8 cellular contexts compared by ENCODE assay signal in the genomic region with DNA sequence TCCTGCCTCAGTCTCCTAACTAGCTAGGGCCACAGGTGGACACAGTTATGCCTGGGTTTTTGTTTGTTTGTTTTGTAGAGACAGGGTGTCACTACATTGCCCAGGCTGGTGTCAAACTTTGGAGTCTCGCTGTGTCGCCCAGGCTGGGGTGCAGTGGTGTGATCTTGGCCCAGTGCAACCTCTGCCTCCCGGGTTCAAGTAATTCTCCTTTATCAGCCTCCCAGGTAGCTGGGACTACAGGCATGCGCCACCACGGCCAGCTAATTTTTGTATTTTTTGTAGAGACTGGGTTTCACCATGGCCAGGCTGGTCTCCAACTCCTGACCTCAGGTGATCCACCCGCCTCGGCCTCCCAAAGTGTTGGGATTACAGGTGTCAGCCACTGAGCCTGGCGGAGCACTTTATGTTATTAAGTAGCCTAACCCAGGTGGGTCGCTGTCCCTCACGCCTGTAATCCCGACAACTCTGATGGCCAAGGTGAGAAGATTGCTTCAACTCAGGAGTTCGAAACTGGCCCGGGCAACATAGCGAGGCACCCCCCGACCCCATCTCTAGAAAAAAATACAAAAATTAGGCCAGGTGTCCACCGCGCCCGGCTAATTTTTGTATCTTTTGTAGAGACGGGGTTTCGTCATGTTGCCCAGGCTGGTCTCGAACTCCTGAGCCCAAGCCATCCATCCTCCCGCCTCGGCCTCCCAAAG.
DNase-seq lines count a peak whose midpoint lies in the region; ATAC-seq, FAIRE-seq and TF ChIP-seq lines count a peak whose summit lies in the region.
"Not testable (repeated sequence)": the region's sequence is repeated elsewhere in the genome, so short reads cannot be mapped to it uniquely, and the experiment has no call there.

No MANE protein-coding gene starts in this region.

- ATAC-seq in IMR-90 (ENCODE audit: low read depth); T-helper 17 cell; pancreas: not testable (repeated sequence)

- not testable (repeated sequence) for TF ChIP-seq RAD21 in IMR-90 (IDR thresholded peaks at IDR 0.05; ENCODE audit: low read length)

- H3K14ac ChIP-seq in IMR-90 (replicated peaks; ENCODE audit: low read depth, low read length) = 0 out of 2 replicates have a peak overlapping the region, but pooled peaks have one; percentile 15

- H3K27me3 ChIP-seq in IMR-90 (ENCODE audit: control insufficient read depth, insufficient read depth, low read length); adipocyte (replicated peaks; ENCODE audit: control insufficient read depth, insufficient read depth, low read length); keratinocyte (ENCODE audit: control insufficient read depth, extremely low read depth, insufficient read depth, low read length); pancreas; tibial artery: not testable (repeated sequence)

- not testable (repeated sequence) for H3K4me1 Mint-ChIP-seq in T-helper 17 cell

- H2BK15ac ChIP-seq in IMR-90 (ENCODE audit: low read depth, low read length) = not testable (repeated sequence)

- POLR2A ChIA-PET in IMR-90 (lab: Charles Lee; ENCODE audit: unreplicated experiment) = not testable (repeated sequence)

- H4K8ac ChIP-seq in IMR-90 (ENCODE audit: low read depth in 2 of 2, low read length in 2 of 2) = peak overlapping the region in 1 of 2 experiments; percentile 56; a peak in 1 of 4 replicates

- H3K27ac ChIP-seq in C4-2B (peak overlapping the region; percentile 78), keratinocyte (ENCODE audit: control insufficient read depth, insufficient read depth, low read length) (peak overlapping the region; percentile 83), tibial artery (peak overlapping the region; percentile 88 to 89)
- H3K27ac ChIP-seq in IMR-90 (ENCODE audit: insufficient read depth, low read length); pancreas: not testable (repeated sequence)

- peak overlapping the region; percentile 31 for H3K4me3 Mint-ChIP-seq in T-helper 17 cell

- not testable (repeated sequence) for BruUV-seq in IMR-90 (replicated peaks; lab: Mats Ljungman, UMichigan)

- H2BK5ac ChIP-seq in IMR-90 (ENCODE audit: low read depth, low read length, poor library complexity, severe bottlenecking) = not testable (repeated sequence)

- not testable (repeated sequence) for H3K56ac ChIP-seq in IMR-90 (ENCODE audit: extremely low read depth, insufficient read depth, low read length)

- not testable (repeated sequence) for H3K36me3 Mint-ChIP-seq in T-helper 17 cell (ENCODE audit: low read depth)

- 0 out of 2 replicates have a peak overlapping the region, but pooled peaks have one; percentile 35 for H2AK5ac ChIP-seq in IMR-90 (ENCODE audit: low read depth, low read length)

- H3K9ac ChIP-seq in IMR-90 (ENCODE audit: low read depth, low read length) = not testable (repeated sequence)
- H3K9ac ChIP-seq in adipocyte (ENCODE audit: low read length) = peak overlapping the region; percentile 86
- H3K9ac ChIP-seq in keratinocyte (ENCODE audit: control insufficient read depth, extremely low read depth, insufficient read depth, low read length) = peak overlapping the region; percentile 83

- H3K9me3 ChIP-seq in IMR-90 (ENCODE audit: control insufficient read depth, insufficient read depth, low read length); T-helper 17 cell (ENCODE audit: control insufficient read depth, low read length, poor library complexity, severe bottlenecking); adipocyte (ENCODE audit: control insufficient read depth, low read length); keratinocyte (ENCODE audit: control insufficient read depth, low read depth, low read length); pancreas; tibial artery: not testable (repeated sequence)

- not testable (repeated sequence) for H3K4me1 ChIP-seq in IMR-90 (ENCODE audit: control insufficient read depth, insufficient read depth, low read length); adipocyte (ENCODE audit: control insufficient read depth, insufficient read depth, low read length); keratinocyte (ENCODE audit: control insufficient read depth, extremely low read depth, insufficient read depth, low read length); pancreas; tibial artery

- dilution Hi-C loops in IMR-90 (cut with HindIII; ENCODE audit: low sequenced_read_pairs, unreplicated experiment); keratinocyte (cut with MboI; ENCODE audit: extremely low pct_ligation_motif_present, low sequenced_read_pairs): not testable (repeated sequence)

- not testable (repeated sequence) for H2AFZ ChIP-seq in IMR-90 (replicated peaks; ENCODE audit: low read length, poor library complexity); keratinocyte (ENCODE audit: control insufficient read depth, low read length)

- not testable (repeated sequence) for H3K23ac ChIP-seq in IMR-90 (ENCODE audit: low read depth, low read length)

- H3K79me1 ChIP-seq in IMR-90 (ENCODE audit: low read depth in 1 of 2, low read length in 2 of 2) = not testable (repeated sequence)

- no CpG with 5 or more reads among the region's 23 CpGs for WGBS in IMR-90 (ENCODE audit: extremely low coverage in 2 of 2, insufficient read length in 1 of 2), 2 experiments
- WGBS in pancreas, 2 donors = 75 to 83% methylated on average over 20 to 21 of the region's 23 CpGs

- H3K18ac ChIP-seq in IMR-90 (ENCODE audit: low read depth, low read length) = not testable (repeated sequence)

- H4K5ac ChIP-seq in IMR-90 (ENCODE audit: low read depth, low read length) = 0 out of 2 replicates have a peak overlapping the region, but pooled peaks have one; percentile 29

- CTCF ChIA-PET in IMR-90 (lab: Yijun Ruan, JAX) = not testable (repeated sequence)

- not testable (repeated sequence) for H2AK9ac ChIP-seq in IMR-90 (replicated peaks; ENCODE audit: low read depth, low read length, poor library complexity)

- H4K20me1 ChIP-seq in IMR-90 (ENCODE audit: insufficient read depth, low read length); keratinocyte (ENCODE audit: control insufficient read depth, extremely low read depth, insufficient read depth, low read length): not testable (repeated sequence)

- not testable (repeated sequence) for H3K4ac ChIP-seq in IMR-90 (ENCODE audit: low read depth, low read length)

- peak overlapping the region; percentile 51; the same call in 1 of the 2 replicates for H3K4me3 ChIP-seq in IMR-90 (ENCODE audit: insufficient read depth, low read depth, low read length)
- H3K4me3 ChIP-seq in adipocyte (ENCODE audit: low read length) = peak overlapping the region; percentile 85
- peak overlapping the region; percentile 58 for H3K4me3 ChIP-seq in epithelial cell of proximal tubule (ENCODE audit: low read depth, low read length)
- H3K4me3 ChIP-seq in keratinocyte (ENCODE audit: control insufficient read depth in 2 of 3, extremely low read depth in 1 of 3, insufficient read depth in 2 of 3, low read depth in 1 of 3, low read length in 3 of 3) = peak overlapping the region; percentile 25 to 60 (median 42)
- peak overlapping the region in 3 of 4 donors; percentile 51 to 62 (median 54) for H3K4me3 ChIP-seq in pancreas
- peak overlapping the region; percentile 67 to 69 for H3K4me3 ChIP-seq in tibial artery

- not testable (repeated sequence) for FAIRE-seq in keratinocyte (lab: Jason Lieb, UNC); pancreas (lab: Jason Lieb, UNC)

- H3K27ac Mint-ChIP-seq in T-helper 17 cell = peak overlapping the region; percentile 96

- H3K27me3 Mint-ChIP-seq in T-helper 17 cell = not testable (repeated sequence)

- H3K4me2 ChIP-seq in IMR-90 (ENCODE audit: low read depth, low read length) (peak overlapping the region; percentile 87), keratinocyte (ENCODE audit: control insufficient read depth, extremely low read depth, insufficient read depth, low read depth, low read length) (peak overlapping the region; percentile 67)

- not testable (repeated sequence) for H3K79me2 ChIP-seq in keratinocyte (ENCODE audit: control insufficient read depth, insufficient read depth, low read length)

- in situ Hi-C loops in IMR-90 (cut with MboI; ENCODE audit: low sequenced_read_pairs) = not testable (repeated sequence)

- intact Hi-C loops in IMR-90 (cut with micrococcal nuclease); pancreas (cut with DNase I); tibial artery (cut with DNase I; ENCODE audit: low total_unique reads): not testable (repeated sequence)

- not testable (repeated sequence) for H4K91ac ChIP-seq in IMR-90 (ENCODE audit: insufficient read depth, low read depth, low read length)

- not testable (repeated sequence) for H2BK20ac ChIP-seq in IMR-90 (ENCODE audit: low read depth, low read length)

- TF ChIP-seq CTCF in C4-2B (conservative IDR thresholded peaks at IDR 0.05); IMR-90 (conservative IDR thresholded peaks at IDR 0.05; ENCODE audit: low read depth, low read length); epithelial cell of proximal tubule (conservative IDR thresholded peaks at IDR 0.05; ENCODE audit: low read depth, low read length); keratinocyte (optimal IDR thresholded peaks at IDR 0.05 in 1 of 3, IDR thresholded peaks at IDR 0.05 in 1 of 3, conservative IDR thresholded peaks at IDR 0.05 in 1 of 3; ENCODE audit: extremely low read depth in 1 of 3, insufficient read depth in 2 of 3, low read length in 3 of 3); pancreas (IDR thresholded peaks at IDR 0.05); tibial artery (IDR thresholded peaks at IDR 0.05): not testable (repeated sequence)

- TF ChIP-seq POLR2A in IMR-90 (IDR thresholded peaks at IDR 0.05; ENCODE audit: low read depth, low read length) = not testable (repeated sequence)

- not testable (repeated sequence) for H2BK120ac ChIP-seq in IMR-90 (ENCODE audit: low read depth, low read length)

- H3K9me1 ChIP-seq in IMR-90 (ENCODE audit: insufficient read depth, low read length); keratinocyte (ENCODE audit: control insufficient read depth, extremely low read depth, insufficient read depth, low read length): not testable (repeated sequence)

- not testable (repeated sequence) for DNase-seq in IMR-90; T-helper 17 cell; adipocyte (ENCODE audit: low read depth); epithelial cell of proximal tubule (ENCODE audit: low read depth); keratinocyte (ENCODE audit: low read depth, low spot score); tibial artery
- DNase-seq in pancreas = peak in 5 of 6 donors; percentile 3 to 21 (median 18)

- not testable (repeated sequence) for H3K36me3 ChIP-seq in IMR-90 (ENCODE audit: control insufficient read depth, insufficient read depth, low read length); adipocyte (ENCODE audit: control insufficient read depth, insufficient read depth, low read length, severe bottlenecking); keratinocyte (ENCODE audit: control insufficient read depth in 2 of 2, extremely low read depth in 1 of 2, insufficient read depth in 2 of 2, low read length in 2 of 2); pancreas; tibial artery
